In the genomic region with DNA sequence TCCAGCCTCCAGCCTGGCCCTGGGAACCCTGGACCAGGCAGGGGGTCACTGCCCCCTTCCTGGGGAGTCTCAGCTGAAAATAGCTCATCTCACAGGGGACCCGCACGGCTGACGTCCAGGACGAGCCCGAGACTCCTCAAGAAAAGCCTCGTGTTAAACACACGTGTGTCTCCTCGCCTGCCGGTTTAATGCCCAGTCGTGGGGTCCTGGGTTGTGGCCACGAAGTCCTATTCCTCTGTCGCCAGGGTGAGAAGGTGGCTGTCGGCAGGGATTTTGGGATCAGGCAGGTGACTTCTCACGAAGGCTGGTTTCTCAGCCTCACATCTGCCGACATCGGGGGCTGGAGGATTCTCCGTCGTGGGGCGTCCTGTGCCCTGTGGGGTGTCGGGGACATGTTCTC, we compare ENCODE assay signal across 21 cellular contexts. TPM values are rescaled to one million over a fixed set of nuclear protein-coding genes. Genes with fewer than 3 reads are reported as not detected.
DNase-seq lines count a peak whose midpoint lies in the region; FAIRE-seq and TF ChIP-seq lines count a peak whose summit lies in the region.
"Had no signal": no experiment of that assay in that cellular context is flagged by ENCODE, and none has a peak within 500 bp of the region (broad histone marks: within the 10 kb centered on the region; RNA-seq: fewer than 3 reads in every experiment).

No MANE protein-coding gene starts in this region.

- FAIRE-seq in H1 (lab: Jason Lieb, UNC) = no peak
- FAIRE-seq in kidney (lab: Jason Lieb, UNC) = no peak
- no peak for FAIRE-seq in H54 (lab: Jason Lieb, UNC)
- FAIRE-seq: G401.6, GM12891, HTR-8/SVneo, K562 had no signal

- H3K4me3 ChIP-seq in H7 (ENCODE audit: insufficient read depth, low read depth, low read length) (no peak overlapping the region), H1 (ENCODE audit: extremely low read depth in 1 of 4, insufficient read depth in 2 of 4, low read depth in 3 of 4, low read length in 4 of 4) (no peak overlapping the region), kidney (ENCODE audit: low read length in 2 of 2) (no peak overlapping the region), dorsolateral prefrontal cortex (no peak overlapping the region)
- H3K4me3 ChIP-seq: GM23338, HAP-1, K562 had no signal

- no peaks in the 10 kb centered on the region; the same call in 1 of the 2 replicates for H3K23me2 ChIP-seq in H1 (ENCODE audit: low read depth, low read length)

- H4K5ac ChIP-seq in H1 (ENCODE audit: insufficient read length, low read depth, low read length) = no peak overlapping the region

- TF ChIP-seq RAD21 in H1 (IDR thresholded peaks at IDR 0.05 in 1 of 2, conservative IDR thresholded peaks at IDR 0.05 in 1 of 2; ENCODE audit: low read depth in 2 of 2, low read length in 2 of 2) = no peak

- H2BK120ac ChIP-seq in H1 (replicated peaks; ENCODE audit: low read depth, low read length) = no peak overlapping the region

- H4K91ac ChIP-seq in H1 (replicated peaks; ENCODE audit: insufficient read length, low read length) = no peak overlapping the region

- peaks cover 8% of the 10 kb centered on the region for H3K27me3 ChIP-seq in H7 (ENCODE audit: control insufficient read depth, insufficient read depth, low read length)
- peaks cover 0 to 14% (median 10%) of the 10 kb centered on the region in 4 experiments; a peak in 5 of 7 replicates for H3K27me3 ChIP-seq in H1 (replicated peaks in 1 of 4; ENCODE audit: control insufficient read depth in 3 of 4, extremely low read depth in 1 of 4, insufficient read depth in 3 of 4, low read length in 3 of 4)
- H3K27me3 ChIP-seq in dorsolateral prefrontal cortex = peaks cover 0 to 44% (median 17%) of the 10 kb centered on the region in 45 donors
- H3K27me3 ChIP-seq: BE2C had no signal

- intact Hi-C loops in kidney (cut with DNase I) = no loop called here
- intact Hi-C loops in posterior vena cava (cut with DNase I) = no loop called here
- intact Hi-C loops in dorsolateral prefrontal cortex (cut with DNase I) = no loop called here

- no peak overlapping the region for H3K27ac Mint-ChIP-seq in osteocyte (ENCODE audit: unreplicated experiment)
- H3K27ac Mint-ChIP-seq: GM23338 had no signal

- no peak overlapping the region for H3K4me3 Mint-ChIP-seq in osteocyte (ENCODE audit: unreplicated experiment)
- H3K4me3 Mint-ChIP-seq: CD4-positive, CD25-positive, alpha-beta regulatory T cell; CD8-positive, alpha-beta memory T cell; GM23338 had no signal

- H2BK5ac ChIP-seq in H1 (ENCODE audit: low read depth, low read length) = no peak overlapping the region

- peak overlapping the region; percentile 51; the same call in 1 of the 2 replicates for H4K8ac ChIP-seq in H1 (ENCODE audit: extremely low read depth, insufficient read depth, low read length)

- no peak overlapping the region for H3K4me2 ChIP-seq in H1 (ENCODE audit: insufficient read depth in 1 of 2, low read depth in 2 of 2, low read length in 2 of 2)
- H3K4me2 ChIP-seq: GM23338 had no signal

- WGBS in H1 (ENCODE audit: extremely low coverage in 1 of 2, insufficient coverage in 1 of 2, insufficient read length in 1 of 2, insufficient replicate concordance in 2 of 2, low coverage in 1 of 2, low lambda C conversion rate in 2 of 2, missing lambda C conversion rate in 1 of 2), 2 experiments = 96% methylated on average over 20 of the region's 20 CpGs; no CpG with 5 or more reads in 1 of the 2 experiments

- no peak overlapping the region for H3K4ac ChIP-seq in H1 (replicated peaks; ENCODE audit: insufficient read length, low read depth, low read length)

- no peak overlapping the region for H3K23ac ChIP-seq in H1 (ENCODE audit: insufficient read length)

- H3K27ac ChIP-seq in H1 (ENCODE audit: low read depth, low read length) (no peak overlapping the region), kidney (ENCODE audit: low read depth in 2 of 2, low read length in 2 of 2) (no peak overlapping the region), dorsolateral prefrontal cortex (no peak overlapping the region)

- H3K9me3 ChIP-seq in H1 (ENCODE audit: insufficient read depth in 2 of 2, low read depth in 1 of 2, low read length in 1 of 2) (no peaks in the 10 kb centered on the region), kidney (ENCODE audit: control insufficient read depth in 1 of 2, low read length in 2 of 2) (no peaks in the 10 kb centered on the region)
- H3K9me3 ChIP-seq: BE2C, HAP-1 had no signal

- no peak overlapping the region for H3K14ac ChIP-seq in H1 (ENCODE audit: insufficient read length)

- H3K79me2 ChIP-seq in H1 (ENCODE audit: control insufficient read depth in 1 of 2, insufficient read depth in 2 of 2, low read length in 2 of 2) = no peaks in the 10 kb centered on the region

- no peak overlapping the region for H2BK12ac ChIP-seq in H1 (ENCODE audit: low read depth, low read length)

- H3K36me3 Mint-ChIP-seq in osteocyte (ENCODE audit: unreplicated experiment) = no peaks in the 10 kb centered on the region

- H2BK20ac ChIP-seq in H1 (ENCODE audit: low read length) = no peak overlapping the region

- H4K20me1 ChIP-seq in H1 (replicated peaks in 1 of 2; ENCODE audit: control insufficient read depth in 1 of 2, insufficient read depth in 2 of 2, low read length in 2 of 2) = no peaks in the 10 kb centered on the region

- no peak for TF ChIP-seq CTCF in H1 (IDR thresholded peaks at IDR 0.05; ENCODE audit: control extremely low read depth in 1 of 3, insufficient read depth in 1 of 3, low read depth in 1 of 3, low read length in 3 of 3)
- TF ChIP-seq CTCF in kidney (IDR thresholded peaks at IDR 0.05; ENCODE audit: borderline replicate concordance, extremely low read depth, insufficient read depth) = no peak
- TF ChIP-seq CTCF in dorsolateral prefrontal cortex (IDR thresholded peaks at IDR 0.05 in 54 of 56, conservative IDR thresholded peaks at IDR 0.05 in 2 of 56; ENCODE audit: low read depth in 1 of 56, partially characterized antibody in 56 of 56) = no peak
- TF ChIP-seq CTCF in osteocyte (IDR thresholded peaks at IDR 0.05) = no peak

- no peak overlapping the region for H2BK15ac ChIP-seq in H1 (ENCODE audit: low read length)

- H3K36me3 ChIP-seq in H7 (replicated peaks; ENCODE audit: control insufficient read depth, insufficient read depth, low read length) (no peaks in the 10 kb centered on the region), H1 (ENCODE audit: control insufficient read depth in 2 of 4, insufficient read depth in 4 of 4, low read length in 3 of 4) (no peaks in the 10 kb centered on the region), kidney (ENCODE audit: control insufficient read depth in 1 of 2, insufficient read depth in 2 of 2, low read length in 2 of 2) (no peaks in the 10 kb centered on the region)
- H3K36me3 ChIP-seq: BE2C, HAP-1 had no signal

- DNase-seq in H7 (peak; percentile 23), H1 (ENCODE audit: low read depth in 1 of 2, low spot score in 2 of 2) (no peak), kidney (peak; percentile 51), posterior vena cava (ENCODE audit: low spot score) (peak; percentile 64), H54 (ENCODE audit: insufficient read length, low spot score) (no peak), dorsolateral prefrontal cortex (no peak), osteocyte (ENCODE audit: extremely low spot score, unreplicated experiment) (no peak)
- DNase-seq: BE2C; C1 segment of cervical spinal cord; CD4-positive, CD25-positive, alpha-beta regulatory T cell; CD8-positive, alpha-beta memory T cell; COR-L47; DMS 273 treated with DMSO at 0.1 percent for 48 hours; DMS53; IMR-90 had no signal

- no peak for TF ChIP-seq EP300 in H1 (IDR thresholded peaks at IDR 0.05; ENCODE audit: borderline replicate concordance in 1 of 2, low read depth in 2 of 2, low read length in 2 of 2)

- H3K9ac ChIP-seq in H1 (replicated peaks in 1 of 4; ENCODE audit: extremely low read depth in 1 of 4, low read depth in 3 of 4, low read length in 3 of 4) = no peak overlapping the region
- H3K9ac ChIP-seq in kidney (ENCODE audit: low read length in 2 of 2) = no peak overlapping the region

- H2AK5ac ChIP-seq in H1 (ENCODE audit: low read depth, low read length) = no peak overlapping the region

- no peak overlapping the region for H2AFZ ChIP-seq in H1 (ENCODE audit: low read length)
- H2AFZ ChIP-seq: GM23338 had no signal

- no peak overlapping the region for H3K18ac ChIP-seq in H1 (ENCODE audit: extremely low read depth, low read length)

- H3K4me1 ChIP-seq in H1 (replicated peaks in 1 of 4; ENCODE audit: control insufficient read depth in 3 of 4, insufficient read depth in 4 of 4, low read length in 3 of 4) (0 out of 7 replicates have a peak, but pooled peaks cover 0 to 2% (median 0%) of the 10 kb centered on the region in 4 experiments), kidney (ENCODE audit: control insufficient read depth in 1 of 2, insufficient read depth in 1 of 2, low read depth in 1 of 2, low read length in 2 of 2) (no peaks in the 10 kb centered on the region)
- H3K4me1 ChIP-seq: BE2C, HAP-1 had no signal

- no peak for TF ChIP-seq POLR2A in H1 (IDR thresholded peaks at IDR 0.05; ENCODE audit: control extremely low read depth in 1 of 2, low read depth in 2 of 2, low read length in 2 of 2)
- TF ChIP-seq POLR2A in H54 (IDR thresholded peaks at IDR 0.05; ENCODE audit: low read depth, low read length) = no peak

- H3K4me1 Mint-ChIP-seq in osteocyte (ENCODE audit: unreplicated experiment) = peaks cover 3% of the 10 kb centered on the region
- H3K4me1 Mint-ChIP-seq: GM23338 had no signal

- POLR2A ChIA-PET in H1 (lab: Charles Lee; ENCODE audit: partially characterized antibody) = no interaction called here

- H3K27me3 Mint-ChIP-seq in osteocyte (ENCODE audit: unreplicated experiment) = no peaks in the 10 kb centered on the region

- CTCF ChIA-PET in H1 (lab: Charles Lee; ENCODE audit: partially characterized antibody) = no interaction called here

- H3K79me1 ChIP-seq in H1 (ENCODE audit: low read depth, low read length) = no peaks in the 10 kb centered on the region

- H3K9me3 Mint-ChIP-seq in osteocyte (ENCODE audit: unreplicated experiment) = no peaks in the 10 kb centered on the region

- H3K56ac ChIP-seq in H1 (replicated peaks; ENCODE audit: insufficient read length, low read depth, low read length) = no peak overlapping the region

RNA-seq across cellular contexts. Expression of a gene that starts 44.3 kb away (rescaled TPM):
- 63.1 and 113 TPM in 2 replicates for total RNA-seq in H7 (2014; rRNA removed; shearing (Covaris generic))
- 84.3 and 86.7 TPM in 2 replicates for total RNA-seq in H1 (2021; fragmentation: NEBNext Ultra II Directional; extraction: Animal tissue kit (Norgen Biotek cat#: 25700))
- polyA plus RNA-seq in H1 (2011; rRNA removed) = 47.6 and 80.1 TPM in 2 replicates
- polyA plus RNA-seq in H1 (2011; cell fraction: cytosol; rRNA removed) = 74.0 TPM
- polyA plus RNA-seq in H1 (2011; cell fraction: nucleus; rRNA removed) = 265 TPM
- polyA plus RNA-seq in H1 (2012, experiment 1 of 2) = 46.6 to 79.9 TPM (median 73.3 TPM) in 4 replicates
- polyA plus RNA-seq in H1 (2012, experiment 2 of 2) = 48.0 TPM
- polyA plus RNA-seq in H1 (2013, experiment 1 of 2) = 41.6 TPM
- 37.4 TPM for polyA plus RNA-seq in H1 (2013, experiment 2 of 2)
- polyA minus RNA-seq in H1 (2011; rRNA and poly(A)+ RNA removed) = 39.1 and 49.9 TPM in 2 replicates
- 56.4 TPM for polyA minus RNA-seq in H1 (2011; cell fraction: cytosol; rRNA and poly(A)+ RNA removed)
- polyA minus RNA-seq in H1 (2011; cell fraction: nucleus; rRNA and poly(A)+ RNA removed) = 122 TPM
- total RNA-seq in kidney = 14.4 TPM
- polyA plus RNA-seq in kidney (ENCODE audit: insufficient read depth, low read depth, low replicate concordance) = 14.1 TPM
- total RNA-seq in posterior vena cava = 10 to 100 TPM; 17.9 to 23.4 TPM
- 10 to 100 TPM in 115 of 120 experiments, 1 to 10 TPM in 5; 5.9 to 41.0 (median 18.3) TPM for total RNA-seq in dorsolateral prefrontal cortex
- 28.2 and 32.9 TPM in 2 replicates for total RNA-seq in osteocyte

Comparison
In these comparisons a context has a peak if more than half of its experiments do, and no peak if none do; other contexts are left out.
1. DNase-seq: peak in H7 (single experiment), kidney (single experiment) and posterior vena cava (single experiment); none in H1 (0 of 2), H54 (single experiment), dorsolateral prefrontal cortex (0 of 10) and osteocyte (single experiment).